16 cellular contexts compared by ENCODE assay signal in the genomic region with DNA sequence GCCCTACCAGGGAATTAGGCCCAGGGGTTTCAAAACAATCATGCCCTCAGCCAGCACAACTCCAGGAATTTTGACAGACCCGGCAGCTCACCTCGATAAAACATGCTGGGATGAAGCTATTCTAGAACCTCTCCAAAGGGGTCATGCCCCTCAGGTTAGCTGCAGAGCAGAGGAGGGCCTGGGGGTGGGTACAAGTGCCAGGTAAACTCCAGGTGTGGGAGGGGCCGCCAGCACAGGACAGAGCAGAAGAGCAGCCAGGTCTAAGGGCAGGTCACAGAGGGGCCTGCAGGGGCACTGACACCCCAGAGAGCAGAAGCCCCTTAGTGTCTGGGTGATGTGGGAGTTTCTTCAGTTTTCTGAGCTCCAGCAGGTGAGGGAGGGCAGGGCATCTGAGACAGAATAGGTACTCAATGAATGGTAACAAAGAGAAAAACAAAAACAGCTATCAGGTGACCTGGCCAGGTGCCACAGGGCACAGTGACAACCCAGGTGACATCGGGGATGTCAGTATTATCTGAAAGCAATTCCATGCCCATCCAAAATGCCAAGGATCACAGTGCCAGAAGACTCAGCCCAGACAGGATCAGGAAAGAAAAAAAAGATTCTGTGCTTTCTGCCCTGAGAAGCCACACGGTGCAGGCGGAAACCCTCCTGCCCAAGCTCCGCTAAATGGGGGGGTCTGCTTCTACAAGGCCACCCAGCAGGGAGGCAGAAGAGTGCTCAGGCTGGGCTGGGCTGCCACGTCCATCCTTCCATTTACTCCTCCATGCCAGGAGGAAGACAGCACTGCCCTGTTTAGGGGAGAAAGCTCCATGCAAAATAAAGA.
DNase-seq lines count a peak whose midpoint lies in the region; TF ChIP-seq lines count a peak whose summit lies in the region.
"Had no signal": no experiment of that assay in that cellular context is flagged by ENCODE, and none has a peak within 500 bp of the region (broad histone marks: within the 10 kb centered on the region; RNA-seq: fewer than 3 reads in every experiment).

No MANE protein-coding gene starts in this region.

- H4K20me1 ChIP-seq in BLaER1 treated with 17β-estradiol and CSF1 and Interleukin-3, amounts not matched to agents 10 nM and 100 nM: peaks cover 0 to 76% (median 0%) of the 10 kb centered on the region in 11 experiments; a peak in 6 of 22 replicates

- H3K4me2 ChIP-seq in BLaER1 treated with 17β-estradiol and CSF1 and Interleukin-3, amounts not matched to agents 10 nM and 100 nM: peak overlapping the region; percentile 51 to 99 (median 92)

- no peaks in the 10 kb centered on the region for H3K9me3 Mint-ChIP-seq in mesothelial cell of epicardium
- H3K9me3 Mint-ChIP-seq: activated B cell treated with CpG ODN at 0.5 μM for 24 hours; activated naive CD4-positive, alpha-beta T cell treated with anti-CD3 and anti-CD28 coated beads, Interleukin-2, amount 10 ng/mL, durations not matched to agents 7 days and 5 days had no signal

- peak overlapping the region; percentile 8 to 86 (median 50); a peak in 19 of 22 replicates for H3K9ac ChIP-seq in BLaER1 treated with 17β-estradiol and CSF1 and Interleukin-3, amounts not matched to agents 10 nM and 100 nM

- no peaks in the 10 kb centered on the region for H3K27me3 Mint-ChIP-seq in mesothelial cell of epicardium (ENCODE audit: low read depth)
- H3K27me3 Mint-ChIP-seq: activated B cell treated with CpG ODN at 0.5 μM for 24 hours had no signal

- in situ Hi-C loops in brain microvascular endothelial cell (cut with HindIII; ENCODE audit: low pct_ligation_motif_present, low sequenced_read_pairs): no loop called here

- H3K4me3 Mint-ChIP-seq in mesothelial cell of epicardium: no peak overlapping the region
- H3K4me3 Mint-ChIP-seq: activated B cell treated with CpG ODN at 0.5 μM for 24 hours; activated naive CD4-positive, alpha-beta T cell treated with anti-CD3 and anti-CD28 coated beads, Interleukin-2, amount 10 ng/mL, durations not matched to agents 7 days and 5 days had no signal

- H3K27me3 ChIP-seq in BLaER1 treated with 17β-estradiol and CSF1 and Interleukin-3, amounts not matched to agents 10 nM and 100 nM: no peaks in the 10 kb centered on the region
- no peaks in the 10 kb centered on the region for H3K27me3 ChIP-seq in brain microvascular endothelial cell (replicated peaks)
- H3K27me3 ChIP-seq: ovary, suprapubic skin had no signal

- no peaks in the 10 kb centered on the region for H3K9me3 ChIP-seq in BLaER1 treated with 17β-estradiol and CSF1 and Interleukin-3, amounts not matched to agents 10 nM and 100 nM (replicated peaks in 1 of 11)
- H3K9me3 ChIP-seq: ovary, suprapubic skin had no signal

- peaks cover 0 to 63% (median 0%) of the 10 kb centered on the region in 11 experiments; a peak in 8 of 22 replicates for H3K36me3 ChIP-seq in BLaER1 treated with 17β-estradiol and CSF1 and Interleukin-3, amounts not matched to agents 10 nM and 100 nM
- no peaks in the 10 kb centered on the region for H3K36me3 ChIP-seq in brain microvascular endothelial cell (replicated peaks)
- H3K36me3 ChIP-seq: ovary, suprapubic skin had no signal

- peak overlapping the region; percentile 56 for H3K27ac Mint-ChIP-seq in mesothelial cell of epicardium
- H3K27ac Mint-ChIP-seq: activated B cell treated with CpG ODN at 0.5 μM for 24 hours; activated naive CD4-positive, alpha-beta T cell treated with anti-CD3 and anti-CD28 coated beads, Interleukin-2, amount 10 ng/mL, durations not matched to agents 7 days and 5 days had no signal

- H3K27ac ChIP-seq in BLaER1 treated with 17β-estradiol and CSF1 and Interleukin-3, amounts not matched to agents 10 nM and 100 nM: peak overlapping the region in 10 of 11 experiments; percentile 76 to 97 (median 88); a peak in 20 of 22 replicates
- no peak overlapping the region for H3K27ac ChIP-seq in brain microvascular endothelial cell
- H3K27ac ChIP-seq: ovary, suprapubic skin had no signal

- H3K36me3 Mint-ChIP-seq in mesothelial cell of epicardium: no peaks in the 10 kb centered on the region
- H3K36me3 Mint-ChIP-seq: activated naive CD4-positive, alpha-beta T cell treated with anti-CD3 and anti-CD28 coated beads, Interleukin-2, amount 10 ng/mL, durations not matched to agents 7 days and 5 days had no signal

- TF ChIP-seq CTCF in mesothelial cell of epicardium (IDR thresholded peaks at IDR 0.05; ENCODE audit: unreplicated experiment): no peak
- TF ChIP-seq CTCF in brain microvascular endothelial cell (IDR thresholded peaks at IDR 0.05; ENCODE audit: low read depth, low read length, missing control alignments): no peak

- DNase-seq in NCI-H1105 (lab: John Stamatoyannopoulos, UW) (peak; percentile 83), RPMI8226 (peak; percentile 63), mesothelial cell of epicardium (ENCODE audit: low spot score in 2 of 2, unreplicated experiment in 2 of 2) (no peak), SK-N-DZ (ENCODE audit: low spot score) (no peak), SKM-1 treated with dmso at 0.1 percent for 144 hours (lab: John Stamatoyannopoulos, UW; ENCODE audit: unreplicated experiment) (no peak), NCI-H446 treated with DMSO at 0.1 percent for 48 hours (lab: John Stamatoyannopoulos, UW) (no peak), brain microvascular endothelial cell (no peak)
- DNase-seq: activated B cell treated with CpG ODN at 0.5 μM for 24 hours; activated CD8-positive, alpha-beta memory T cell treated with anti-CD3 and anti-CD28 coated beads, Interleukin-2, amount 50 U/mL, for 4 hours; activated naive CD4-positive, alpha-beta T cell treated with anti-CD3 and anti-CD28 coated beads, Interleukin-2, amount 10 ng/mL, durations not matched to agents 7 days and 5 days; AML-193; DMS79 treated with DMSO at 0.1 percent for 48 hours; NCI-H1694 had no signal

- peak overlapping the region in 3 of 10 experiments; percentile 68 to 80 (median 72); a peak in 6 of 20 replicates for H3K4me3 ChIP-seq in BLaER1 treated with 17β-estradiol and CSF1 and Interleukin-3, amounts not matched to agents 10 nM and 100 nM
- H3K4me3 ChIP-seq in brain microvascular endothelial cell (ENCODE audit: low read depth, low read length): no peak overlapping the region
- H3K4me3 ChIP-seq: ovary, suprapubic skin had no signal

- peaks cover 77 to 100% (median 98%) of the 10 kb centered on the region in 10 experiments for H3K4me1 ChIP-seq in BLaER1 treated with 17β-estradiol and CSF1 and Interleukin-3, amounts not matched to agents 10 nM and 100 nM

- H3K4me1 Mint-ChIP-seq in mesothelial cell of epicardium: peaks cover 60% of the 10 kb centered on the region
- H3K4me1 Mint-ChIP-seq: activated naive CD4-positive, alpha-beta T cell treated with anti-CD3 and anti-CD28 coated beads, Interleukin-2, amount 10 ng/mL, durations not matched to agents 7 days and 5 days had no signal

Comparison
In these comparisons a context has a peak if more than half of its experiments do, and no peak if none do; other contexts are left out.
1. DNase-seq: peak in NCI-H1105 (single experiment) and RPMI8226 (single experiment); none in mesothelial cell of epicardium (0 of 2), SK-N-DZ (single experiment), SKM-1 treated with dmso at 0.1 percent for 144 hours (single experiment), NCI-H446 treated with DMSO at 0.1 percent for 48 hours (single experiment) and brain microvascular endothelial cell (single experiment).